In genomic region chr15:76311071-76311956, GRCh38 we compare ENCODE assay signal across 1 cellular context.
TF ChIP-seq lines count a peak whose summit lies in the region.

Gene ETFA (minus strand): TSS chr15:76311469. CDS start chr15:76311388, 81 bp downstream.

TF ChIP-seq in K562, 482 proteins besides CTCF, POLR2A, EP300 and RAD21 (continued from another document and continues in another):
- TF ChIP-seq E2F6 (IDR thresholded peaks at IDR 0.05; ENCODE audit: borderline replicate concordance in 1 of 2, extremely low read depth in 1 of 2, insufficient read depth in 1 of 2, insufficient read length in 1 of 2, low read depth in 1 of 2, low read length in 1 of 2, poor library complexity in 1 of 2, severe bottlenecking in 1 of 2) (peak; percentile 90 to 94), TFE3 (CRISPR knock-in tag; IDR thresholded peaks at IDR 0.05) (no peak), RBM34 (IDR thresholded peaks at IDR 0.05; ENCODE audit: borderline replicate concordance, insufficient read depth, low read length) (no peak), HOMEZ (CRISPR knock-in tag; IDR thresholded peaks at IDR 0.05) (no peak), ZNF134 (CRISPR knock-in tag; conservative IDR thresholded peaks at IDR 0.05) (no peak), GABPB1 (CRISPR knock-in tag; IDR thresholded peaks at IDR 0.05) (peak; percentile 78), NBN (IDR thresholded peaks at IDR 0.05; ENCODE audit: low read depth) (no peak), MCM2 (IDR thresholded peaks at IDR 0.05; ENCODE audit: low read depth) (no peak), HNRNPUL1 (IDR thresholded peaks at IDR 0.05; ENCODE audit: low read length) (no peak), ZNF24 (IDR thresholded peaks at IDR 0.05) (no peak), ZNF507 (tag; conservative IDR thresholded peaks at IDR 0.05) (no peak), FOXJ3 (CRISPR knock-in tag; IDR thresholded peaks at IDR 0.05) (no peak), SFPQ (IDR thresholded peaks at IDR 0.05; ENCODE audit: low read depth, low read length) (no peak), HLTF (IDR thresholded peaks at IDR 0.05) (peak; percentile 33; the same call in 1 of the 2 replicates), IRF1 (CRISPR knock-in tag; IDR thresholded peaks at IDR 0.05; ENCODE audit: borderline replicate concordance) (no peak; the same call in none of the 2 replicates), FOXM1 (IDR thresholded peaks at IDR 0.05; ENCODE audit: low read depth) (no peak), FOXM1 (CRISPR knock-in tag; IDR thresholded peaks at IDR 0.05; ENCODE audit: low read depth) (no peak), HEY1 (CRISPR knock-in tag; IDR thresholded peaks at IDR 0.05; ENCODE audit: borderline replicate concordance) (no peak), TFAP4 (CRISPR knock-in tag; IDR thresholded peaks at IDR 0.05; ENCODE audit: borderline replicate concordance) (peak; percentile 89), ZNF274 (IDR thresholded peaks at IDR 0.05; ENCODE audit: borderline replicate concordance, low read depth, low read length) (no peak), ZFX (CRISPR knock-in tag; IDR thresholded peaks at IDR 0.05) (peak; percentile 99), ZNF76 (CRISPR knock-in tag; IDR thresholded peaks at IDR 0.05; ENCODE audit: borderline replicate concordance) (no peak), KLF10 (CRISPR knock-in tag; IDR thresholded peaks at IDR 0.05) (no peak), ATF2 (CRISPR knock-in tag; IDR thresholded peaks at IDR 0.05) (no peak), PREB (CRISPR knock-in tag; IDR thresholded peaks at IDR 0.05) (0 out of 2 replicates have a peak, but pooled peaks have one; percentile 48), EWSR1 (IDR thresholded peaks at IDR 0.05; ENCODE audit: borderline replicate concordance, low read depth, partially characterized antibody) (no peak), ZBTB7A (IDR thresholded peaks at IDR 0.05; ENCODE audit: borderline replicate concordance, control insufficient read depth, low read depth, low read length) (peak; percentile 57; the same call in 1 of the 2 replicates), NR4A1 (CRISPR knock-in tag; IDR thresholded peaks at IDR 0.05) (no peak), NR4A1 (tag; IDR thresholded peaks at IDR 0.05) (no peak; the same call in 1 of the 2 replicates), ZFP36 (IDR thresholded peaks at IDR 0.05; ENCODE audit: low read depth, low read length, partially characterized antibody) (no peak), SIRT6 (IDR thresholded peaks at IDR 0.05; ENCODE audit: low read depth, low read length) (no peak), LCOR (CRISPR knock-in tag; IDR thresholded peaks at IDR 0.05) (peak; percentile 92), GABPB2 (CRISPR knock-in tag; conservative IDR thresholded peaks at IDR 0.05) (no peak), CBFB (CRISPR knock-in tag; IDR thresholded peaks at IDR 0.05) (peak; percentile 75; the same call in 1 of the 2 replicates), ELK3 (CRISPR knock-in tag; IDR thresholded peaks at IDR 0.05) (no peak), NRF1 (conservative IDR thresholded peaks at IDR 0.05 in 1 of 2, IDR thresholded peaks at IDR 0.05 in 1 of 2) (peak; percentile 92 to 93), STAT5B (CRISPR knock-in tag; IDR thresholded peaks at IDR 0.05) (no peak), MTA2 (IDR thresholded peaks at IDR 0.05; ENCODE audit: low read depth) (no peak), CTCFL (IDR thresholded peaks at IDR 0.05; ENCODE audit: borderline replicate concordance, insufficient read depth, low read depth, low read length, poor library complexity, severe bottlenecking) (peak; percentile 79)
